Comparison of ENCODE assay signal across 8 cellular contexts in the genomic region with DNA sequence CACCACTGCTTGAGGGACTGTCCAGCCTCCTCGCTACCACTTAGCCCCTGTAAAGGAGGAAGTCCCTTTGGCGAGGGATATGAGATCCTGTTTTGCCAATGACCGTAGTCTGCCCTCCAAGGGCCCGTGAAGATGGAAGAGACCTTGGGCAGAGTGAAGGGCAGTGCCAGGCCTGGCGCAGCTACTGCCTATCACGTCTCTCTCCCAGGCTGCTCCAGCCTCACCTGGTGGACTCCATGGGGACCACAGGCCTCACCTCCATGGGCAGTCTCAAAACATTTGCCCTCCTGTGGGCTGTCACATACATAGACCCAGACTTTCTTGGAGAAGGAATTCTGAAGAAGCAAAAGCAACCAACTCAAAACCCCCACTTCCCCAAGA. TPM values are rescaled to one million over a fixed set of nuclear protein-coding genes. Genes with fewer than 3 reads are reported as not detected.
A peak's percentile ranks its signal among the peaks of the same experiment; 100 is the strongest.
DNase-seq lines count a peak whose midpoint lies in the region; ATAC-seq and TF ChIP-seq lines count a peak whose summit lies in the region.
"Not testable (repeated sequence)": the region's sequence is repeated elsewhere in the genome, so short reads cannot be mapped to it uniquely, and the experiment has no call there.

No MANE protein-coding gene starts in this region.

- H3K4me3 ChIP-seq in GM23338 (peak overlapping the region; percentile 49; the same call in 1 of the 2 replicates), iPS-15b (ENCODE audit: low read depth, low read length) (peak overlapping the region; percentile 43), osteoblast (ENCODE audit: insufficient read depth, low read length) (peak overlapping the region; percentile 69)

- H3K9me3 ChIP-seq in T-helper 17 cell (ENCODE audit: control insufficient read depth, low read length, poor library complexity, severe bottlenecking); iPS-15b (ENCODE audit: control insufficient read depth, insufficient read depth, low read length); osteoblast (ENCODE audit: low read depth, low read length): not testable (repeated sequence)

- not testable (repeated sequence) for H3K9ac ChIP-seq in iPS-15b (ENCODE audit: low read depth, low read length)

- not testable (repeated sequence) for H4K20me1 ChIP-seq in GM23338 (replicated peaks; ENCODE audit: insufficient read depth); osteoblast (ENCODE audit: insufficient read depth, low read length)

- H3K36me3 ChIP-seq in GM23338 (ENCODE audit: insufficient read depth); iPS-15b (ENCODE audit: control insufficient read depth, insufficient read depth, low read length); osteoblast (ENCODE audit: insufficient read depth, low read length): not testable (repeated sequence)

- H3K27ac ChIP-seq in GM23338 (ENCODE audit: low read depth); osteoblast (ENCODE audit: low read depth, low read length): not testable (repeated sequence)

- H3K9me3 Mint-ChIP-seq in GM23338, brain, type B pancreatic cell: not testable (repeated sequence)

- H3K4me3 Mint-ChIP-seq in GM23338, result peak overlapping the region; percentile 69
- H3K4me3 Mint-ChIP-seq in T-helper 17 cell, result peak overlapping the region; percentile 87
- peak overlapping the region in 2 of 5 experiments; percentile 35 to 42 for H3K4me3 Mint-ChIP-seq in brain
- peak overlapping the region; percentile 80 for H3K4me3 Mint-ChIP-seq in type B pancreatic cell

- H3K36me3 Mint-ChIP-seq in GM23338 (ENCODE audit: low read depth); T-helper 17 cell (ENCODE audit: low read depth); brain; type B pancreatic cell: not testable (repeated sequence)

- not testable (repeated sequence) for H3K27ac Mint-ChIP-seq in GM23338, type B pancreatic cell
- H3K27ac Mint-ChIP-seq in T-helper 17 cell (peak overlapping the region; percentile 51), brain (peak overlapping the region in 3 of 5 experiments; percentile 57 to 76 (median 62))

- peak overlapping the region; percentile 83; the same call in 1 of the 2 replicates for H2AFZ ChIP-seq in GM23338
- peak overlapping the region; percentile 23 for H2AFZ ChIP-seq in osteoblast (ENCODE audit: low read length)

- DNase-seq in GM23338 (ENCODE audit: low spot score); T-helper 17 cell; osteoblast (ENCODE audit: insufficient read length, low spot score, missing footprints); type B pancreatic cell (ENCODE audit: extremely low spot score, unreplicated experiment): not testable (repeated sequence)

- H3K79me2 ChIP-seq in GM23338 (replicated peaks; ENCODE audit: insufficient read depth); osteoblast (ENCODE audit: insufficient read depth, low read length): not testable (repeated sequence)

- H3K4me2 ChIP-seq in GM23338 (peak overlapping the region; percentile 76), osteoblast (ENCODE audit: insufficient read depth, low read length) (peak overlapping the region; percentile 80)

- not testable (repeated sequence) for H3F3A ChIP-seq in GM23338 (replicated peaks; ENCODE audit: low read depth)

- H3K4me1 ChIP-seq in GM23338 (ENCODE audit: insufficient read depth); iPS-15b (ENCODE audit: control insufficient read depth, insufficient read depth, low read length); osteoblast (ENCODE audit: insufficient read depth, low read length): not testable (repeated sequence)

- not testable (repeated sequence) for H3K27me3 Mint-ChIP-seq in GM23338 (ENCODE audit: insufficient read depth, low read depth, poor library complexity); T-helper 17 cell; brain; type B pancreatic cell

- H3K27me3 ChIP-seq in GM23338 (ENCODE audit: insufficient read depth); iPS-15b (ENCODE audit: control insufficient read depth, insufficient read depth, low read length); osteoblast (ENCODE audit: insufficient read depth, low read length): not testable (repeated sequence)

- H3K4me1 Mint-ChIP-seq in GM23338, result peaks cover 17% of the 10 kb centered on the region
- H3K4me1 Mint-ChIP-seq in T-helper 17 cell, result peaks cover 20% of the 10 kb centered on the region
- peaks cover 47% of the 10 kb centered on the region for H3K4me1 Mint-ChIP-seq in brain
- peaks cover 10% of the 10 kb centered on the region for H3K4me1 Mint-ChIP-seq in type B pancreatic cell (ENCODE audit: unreplicated experiment)

- peak; percentile 20 for ATAC-seq in GM18502 (IDR thresholded peaks at IDR 0.05; ENCODE audit: poor library complexity, unreplicated experiment)
- peak; percentile 84 for ATAC-seq in GM23338
- peak; percentile 28 for ATAC-seq in HG03432 (IDR thresholded peaks at IDR 0.05; ENCODE audit: unreplicated experiment)
- ATAC-seq in T-helper 17 cell, result not testable (repeated sequence)

- not testable (repeated sequence) for H3K9me2 ChIP-seq in GM23338 (ENCODE audit: insufficient read depth)

- TF ChIP-seq CTCF in GM23338 (conservative IDR thresholded peaks at IDR 0.05; ENCODE audit: low read depth in 2 of 2), result peak in 1 of 2 experiments; percentile 14; a peak in 1 of 4 replicates
- not testable (repeated sequence) for TF ChIP-seq CTCF in brain (conservative IDR thresholded peaks at IDR 0.05); osteoblast (IDR thresholded peaks at IDR 0.05; ENCODE audit: extremely low read depth, low read depth, low read length); type B pancreatic cell (conservative IDR thresholded peaks at IDR 0.05)

RNA-seq across cellular contexts. Expression of gene DHRS4L2, which starts 0.5 kb away (rescaled TPM):
- 6.2 and 6.7 TPM in 2 replicates for total RNA-seq in GM23338 (2014; rRNA removed; shearing (Covaris generic))
- polyA plus RNA-seq in GM23338 (2016; fragmentation: Nextera tagmentation; extraction: Ambion mirVana) (12.9 and 14.3 TPM in 2 replicates), brain (ENCODE audit: insufficient read depth, low read depth, low replicate concordance) (24.5 TPM)
- total RNA-seq in T-helper 17 cell (1 to 10 TPM; 9.9 to 10.0 TPM), osteoblast (9.0 and 9.7 TPM in 2 replicates), type B pancreatic cell (ENCODE audit: low replicate concordance) (16.0 and 18.0 TPM in 2 replicates)

RNA-seq across cellular contexts. Expression of gene DHRS4, which starts 34.6 kb away (rescaled TPM):
- total RNA-seq in GM23338 (2014; rRNA removed; shearing (Covaris generic)), result 15.1 and 16.6 TPM in 2 replicates
- polyA plus RNA-seq in GM23338 (2016; fragmentation: Nextera tagmentation; extraction: Ambion mirVana) (16.7 and 18.4 TPM in 2 replicates), brain (ENCODE audit: insufficient read depth, low read depth, low replicate concordance) (29.5 TPM)
- total RNA-seq in T-helper 17 cell (10 to 100 TPM in 1 of 2 donors, 1 to 10 TPM in 1; 7.6 to 13.4 TPM), osteoblast (31.5 and 36.5 TPM in 2 replicates), type B pancreatic cell (ENCODE audit: low replicate concordance) (18.8 and 19.7 TPM in 2 replicates)
